Comparison of ENCODE assay signal across 12 cellular contexts in genomic region chr5:41871866-41872265, GRCh38. TPM values are rescaled to one million over a fixed set of nuclear protein-coding genes. Genes with fewer than 3 reads are reported as not detected.
DNase-seq lines count a peak whose midpoint lies in the region; ATAC-seq, FAIRE-seq and TF ChIP-seq lines count a peak whose summit lies in the region.
"Had no signal": no experiment of that assay in that cellular context is flagged by ENCODE, and none has a peak within 500 bp of the region (broad histone marks: within the 10 kb centered on the region; RNA-seq: fewer than 3 reads in every experiment).

No MANE protein-coding gene starts in this region.

- H3K27ac ChIP-seq in body of pancreas (no peak overlapping the region), aorta (ENCODE audit: low read depth in 1 of 2, low read length in 2 of 2) (no peak overlapping the region), psoas muscle (no peak overlapping the region), upper lobe of left lung (no peak overlapping the region)

- H3K9me3 ChIP-seq in body of pancreas (no peaks in the 10 kb centered on the region), aorta (ENCODE audit: control insufficient read depth, low read length) (no peaks in the 10 kb centered on the region), psoas muscle (no peaks in the 10 kb centered on the region), upper lobe of left lung (no peaks in the 10 kb centered on the region)

- 34 to 45% methylated on average over 2 of the region's 2 CpGs for WGBS in body of pancreas, 2 donors
- whole genome bisulfite sequencing in aorta, 2 donors = 4 to 6% methylated on average over 2 of the region's 2 CpGs
- 15 to 18% (median 16%) methylated on average over 2 of the region's 2 CpGs for WGBS in psoas muscle, 3 donors
- WGBS in upper lobe of left lung, 2 donors = 71 to 75% methylated on average over 2 of the region's 2 CpGs

- no peak for TF ChIP-seq EP300 in upper lobe of left lung (IDR thresholded peaks at IDR 0.05)

- intact Hi-C loops in left cardiac atrium (cut with DNase I) (loop anchor here in 1 of 2 donors (5.0 kb wide), 1 partner anchor 35 kb away; no protein-coding TSS in a partner anchor), cardiac septum (cut with DNase I) (no loop called here), body of pancreas (cut with DNase I) (no loop called here), aorta (cut with DNase I) (loop anchor here in 1 of 2 donors (1.0 to 2.0 kb wide), 2 partner anchors 33 to 53 kb away; partner anchors contain the start of genes FBXO4 and RIMOC1), psoas muscle (cut with DNase I) (no loop called here)

- TF ChIP-seq POLR2A in body of pancreas (IDR thresholded peaks at IDR 0.05) (no peak), upper lobe of left lung (IDR thresholded peaks at IDR 0.05) (no peak)

- no peak for FAIRE-seq in urothelium cell line (lab: Jason Lieb, UNC)

- peak; percentile 25 for DNase-seq in left cardiac atrium
- no peak for DNase-seq in cardiac septum (ENCODE audit: low spot score)
- peak in 3 of 4 donors; percentile 6 to 48 (median 27) for DNase-seq in body of pancreas
- DNase-seq in iPS-NIHi11 (ENCODE audit: low spot score) = peak; percentile 8
- peak in 1 of 2 donors; percentile 64 for DNase-seq in aorta
- no peak for DNase-seq in psoas muscle
- DNase-seq in urothelium cell line (ENCODE audit: low spot score) = no peak
- DNase-seq in upper lobe of left lung = no peak
- DNase-seq: effector memory CD8-positive, alpha-beta T cell; left colon; NCI-H1417 had no signal

- no peak for ATAC-seq in left cardiac atrium
- no peak for ATAC-seq in body of pancreas
- ATAC-seq in aorta (ENCODE audit: low FRiP score) = peak; percentile 57
- ATAC-seq in psoas muscle = no peak
- no peak for ATAC-seq in upper lobe of left lung (ENCODE audit: low FRiP score in 2 of 2)
- ATAC-seq: activated CD4-positive, CD25-positive, alpha-beta regulatory T cell treated with anti-CD3 and anti-CD28 coated beads, Interleukin-2, amount 50 U/mL, for 24 hours; effector memory CD8-positive, alpha-beta T cell; left colon had no signal

- TF ChIP-seq CTCF in body of pancreas (IDR thresholded peaks at IDR 0.05) = no peak
- no peak for TF ChIP-seq CTCF in psoas muscle (IDR thresholded peaks at IDR 0.05)
- no peak for TF ChIP-seq CTCF in upper lobe of left lung (IDR thresholded peaks at IDR 0.05)

- H3K4me1 ChIP-seq in body of pancreas (peaks cover 15% of the 10 kb centered on the region), aorta (ENCODE audit: control insufficient read depth in 1 of 2, insufficient read depth in 2 of 2, low read length in 2 of 2) (peaks cover 1 to 6% of the 10 kb centered on the region in 2 donors), psoas muscle (peaks cover 5% of the 10 kb centered on the region), upper lobe of left lung (peaks cover 10 to 20% (median 15%) of the 10 kb centered on the region in 4 donors)

- H3K4me3 ChIP-seq in body of pancreas = no peak overlapping the region
- H3K4me3 ChIP-seq in aorta (ENCODE audit: low read length in 2 of 2) = no peak overlapping the region
- no peak overlapping the region for H3K4me3 ChIP-seq in psoas muscle
- H3K4me3 ChIP-seq in upper lobe of left lung = no peak overlapping the region

- H3K27me3 ChIP-seq in body of pancreas (no peaks in the 10 kb centered on the region), aorta (ENCODE audit: control insufficient read depth in 1 of 2, insufficient read depth in 2 of 2, low read length in 1 of 2) (no peaks in the 10 kb centered on the region), psoas muscle (ENCODE audit: insufficient read depth in 3 of 3, low read length in 2 of 3) (no peaks in the 10 kb centered on the region), upper lobe of left lung (no peaks in the 10 kb centered on the region)

- H3K36me3 ChIP-seq in body of pancreas (replicated peaks in 1 of 2; ENCODE audit: insufficient read depth in 1 of 2, low read depth in 2 of 2) (no peaks in the 10 kb centered on the region), aorta (ENCODE audit: control insufficient read depth in 1 of 2, insufficient read depth in 2 of 2, low read length in 1 of 2) (peaks cover 0 to under 1% of the 10 kb centered on the region in 2 donors), psoas muscle (ENCODE audit: insufficient read depth in 1 of 2, low read depth in 1 of 2) (no peaks in the 10 kb centered on the region), upper lobe of left lung (no peaks in the 10 kb centered on the region)

RNA-seq across cellular contexts. Expression of gene OXCT1, which starts 1.6 kb away (rescaled TPM):
- total RNA-seq in left cardiac atrium (100 to 1,000 TPM in 1 of 2 donors, 10 to 100 TPM in 1; 80.2 to 116 TPM), cardiac septum (269 TPM), body of pancreas (1 to 10 TPM; 3.9 to 7.9 TPM), aorta (10 to 100 TPM; 31.4 to 32.1 TPM), psoas muscle (10 to 100 TPM; 10.7 to 22.1 (median 20.5) TPM), upper lobe of left lung (10 to 100 TPM in 4 of 6 donors, 1 to 10 TPM in 2; 6.4 to 16.3 (median 12.1) TPM)
- polyA plus RNA-seq in aorta (10 to 100 TPM; 22.5 to 24.3 TPM), psoas muscle (1 to 10 TPM; 5.5 to 7.1 (median 5.9) TPM)

RNA-seq across cellular contexts. Expression of gene RIMOC1, which starts 32.3 kb away (rescaled TPM):
- total RNA-seq in left cardiac atrium = 10 to 100 TPM; 15.1 to 17.4 TPM
- total RNA-seq in cardiac septum = 15.3 TPM
- total RNA-seq in body of pancreas = 1 to 10 TPM; 8.8 to 9.9 TPM
- total RNA-seq in aorta = 10 to 100 TPM; 25.1 to 25.2 TPM
- polyA plus RNA-seq in aorta = 1 to 10 TPM; 5.0 to 7.5 TPM
- 1 to 10 TPM; 5.9 to 9.7 (median 8.6) TPM for total RNA-seq in psoas muscle
- 1 to 10 TPM; 2.1 to 6.8 (median 4.2) TPM for polyA plus RNA-seq in psoas muscle
- total RNA-seq in upper lobe of left lung = 10 to 100 TPM in 4 of 6 donors, 1 to 10 TPM in 2; 4.4 to 24.8 (median 17.1) TPM

RNA-seq across cellular contexts. Expression of gene FBXO4, which starts 53.2 kb away (rescaled TPM):
- total RNA-seq in left cardiac atrium (1 to 10 TPM; 6.0 to 6.6 TPM), cardiac septum (5.1 TPM), body of pancreas (10 to 100 TPM; 11.2 to 14.3 TPM), aorta (10 to 100 TPM; 10.2 to 11.5 TPM), psoas muscle (1 to 10 TPM; 2.6 to 4.3 (median 3.1) TPM), upper lobe of left lung (10 to 100 TPM in 1 of 6 donors, 1 to 10 TPM in 5; 6.6 to 11.9 (median 8.0) TPM)
- polyA plus RNA-seq in aorta (10 to 100 TPM; 12.9 to 19.5 TPM), psoas muscle (1 to 10 TPM; 1.2 to 2.2 (median 2.2) TPM)

Comparison
In these comparisons a context has a peak if more than half of its experiments do, and no peak if none do; other contexts are left out.
1. DNase-seq: peak in left cardiac atrium (single experiment), body of pancreas (3 of 4) and iPS-NIHi11 (single experiment); none in cardiac septum (single experiment), psoas muscle (0 of 2), urothelium cell line (single experiment) and upper lobe of left lung (0 of 2).